In the genomic region with DNA sequence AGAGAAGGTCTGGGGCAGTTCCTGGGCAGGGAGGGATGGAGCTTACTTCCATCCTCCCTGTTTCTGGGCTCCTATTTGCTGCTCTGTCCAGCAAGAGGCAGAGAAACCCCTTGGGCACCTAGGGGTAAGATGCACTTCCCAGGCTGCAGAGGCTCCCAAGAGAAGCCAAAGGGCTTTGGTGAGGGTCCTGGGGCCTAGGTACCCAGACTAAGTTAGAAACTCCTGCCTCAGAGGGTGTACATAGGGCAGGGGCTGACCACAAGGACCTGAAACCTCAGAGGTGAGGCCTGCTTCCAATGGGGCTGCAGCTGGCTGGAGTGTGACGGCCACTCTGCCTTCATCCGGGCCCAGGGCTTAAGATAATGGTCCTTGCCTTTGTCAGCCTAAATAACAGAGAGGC, we compare ENCODE assay signal across 17 cellular contexts. TPM values are rescaled to one million over a fixed set of nuclear protein-coding genes. Genes with fewer than 3 reads are reported as not detected.
A peak's percentile ranks its signal among the peaks of the same experiment; 100 is the strongest.
DNase-seq lines count a peak whose midpoint lies in the region; ATAC-seq and TF ChIP-seq lines count a peak whose summit lies in the region.
"Had no signal": no experiment of that assay in that cellular context is flagged by ENCODE, and none has a peak within 500 bp of the region (broad histone marks: within the 10 kb centered on the region; RNA-seq: fewer than 3 reads in every experiment).

No MANE protein-coding gene starts in this region.

- peak overlapping the region; percentile 88; the same call in 1 of the 2 replicates for H3K27ac ChIP-seq in Panc1 (ENCODE audit: low read length)
- no peak overlapping the region for H3K27ac ChIP-seq in tibial artery
- H3K27ac ChIP-seq in upper lobe of left lung, result no peak overlapping the region
- H3K27ac ChIP-seq: ascending aorta, coronary artery had no signal

- intact Hi-C loops in Panc1 (cut with micrococcal nuclease; ENCODE audit: unreplicated experiment) (loop anchor here (10.0 kb wide), 1 partner anchor 133 kb away; a partner anchor contains a TSS), tibial artery (cut with DNase I; ENCODE audit: low total_unique reads) (no loop called here)

- CTCF ChIA-PET in Panc1 (lab: Charles Lee), result interaction anchor here (0.6 kb wide), 2 partner anchors 54 to 147 kb away, joined by 4 to 6 read pairs; no protein-coding TSS in a partner anchor

- no TSS peak for BruUV-seq in Panc1 (replicated peaks; lab: Mats Ljungman, UMichigan)

- no peak overlapping the region for H3K4me3 ChIP-seq in Panc1 (ENCODE audit: low read depth in 2 of 2, low read length in 2 of 2)
- no peak overlapping the region for H3K4me3 ChIP-seq in tibial artery
- H3K4me3 ChIP-seq in upper lobe of left lung, result no peak overlapping the region

- no peaks in the 10 kb centered on the region for H3K27me3 ChIP-seq in Panc1 (ENCODE audit: control insufficient read depth, insufficient read depth, low read length)
- peaks cover 0 to 9% of the 10 kb centered on the region in 2 donors for H3K27me3 ChIP-seq in tibial artery
- H3K27me3 ChIP-seq in upper lobe of left lung, result no peaks in the 10 kb centered on the region
- H3K27me3 ChIP-seq: ascending aorta had no signal

- no peak for DNase-seq in activated T-cell treated with anti-CD3 and anti-CD28 coated beads, Interleukin-2, amount 50 U/mL, for 4 hours
- DNase-seq in activated T-cell treated with anti-CD3 and anti-CD28 coated beads, Interleukin-2, amount 50 U/mL, for 1 hour, result no peak
- DNase-seq in Panc1 (ENCODE audit: low read depth, low spot score) (no peak), osteocyte (ENCODE audit: extremely low spot score, unreplicated experiment) (no peak), tibial artery (no peak), upper lobe of left lung (no peak)
- DNase-seq in effector memory CD8-positive, alpha-beta T cell, result no peak
- DNase-seq: ACHN, H7, NCI-H2107, NCI-H69, occipital lobe, PC-3 had no signal

- H3K36me3 ChIP-seq in Panc1 (ENCODE audit: control insufficient read depth, insufficient read depth, low read length), result peaks cover 6% of the 10 kb centered on the region; the same call in 1 of the 2 replicates
- H3K36me3 ChIP-seq in tibial artery, result peaks cover 0 to 7% (median 0%) of the 10 kb centered on the region in 3 donors
- peaks cover 2 to 24% (median 4%) of the 10 kb centered on the region in 4 donors for H3K36me3 ChIP-seq in upper lobe of left lung
- H3K36me3 ChIP-seq: ascending aorta had no signal

- peak in 1 of 4 donors; percentile 11 for TF ChIP-seq POLR2A in upper lobe of left lung (IDR thresholded peaks at IDR 0.05)

- ATAC-seq in activated T-cell treated with anti-CD3 and anti-CD28 coated beads, Interleukin-2, amount 50 U/mL, for 4 hours, result no peak
- ATAC-seq in Panc1 (no peak), HG03442 (IDR thresholded peaks at IDR 0.05; ENCODE audit: unreplicated experiment) (no peak), upper lobe of left lung (ENCODE audit: low FRiP score in 2 of 2) (no peak)
- ATAC-seq in effector memory CD8-positive, alpha-beta T cell (replicated peaks), result no peak
- ATAC-seq: PC-3, SK-N-SH treated with all-trans-retinoic acid at 6 μM for 48 hours had no signal

- no peaks in the 10 kb centered on the region for H3K9me3 Mint-ChIP-seq in activated T-cell treated with anti-CD3 and anti-CD28 coated beads, Interleukin-2, amount 50 U/mL, for 4 hours
- no peaks in the 10 kb centered on the region for H3K9me3 Mint-ChIP-seq in effector memory CD8-positive, alpha-beta T cell
- no peaks in the 10 kb centered on the region for H3K9me3 Mint-ChIP-seq in osteocyte (ENCODE audit: unreplicated experiment)

- H3K27ac Mint-ChIP-seq in effector memory CD8-positive, alpha-beta T cell, result no peak overlapping the region
- no peak overlapping the region for H3K27ac Mint-ChIP-seq in osteocyte (ENCODE audit: unreplicated experiment)

- H3K36me3 Mint-ChIP-seq in activated T-cell treated with anti-CD3 and anti-CD28 coated beads, Interleukin-2, amount 50 U/mL, for 4 hours (ENCODE audit: insufficient read depth), result peaks cover 7% of the 10 kb centered on the region
- peaks cover 18% of the 10 kb centered on the region for H3K36me3 Mint-ChIP-seq in effector memory CD8-positive, alpha-beta T cell (ENCODE audit: insufficient read depth)
- H3K36me3 Mint-ChIP-seq in osteocyte (ENCODE audit: unreplicated experiment), result peaks cover 2% of the 10 kb centered on the region

- WGBS in upper lobe of left lung, 2 donors, result 80 to 81% methylated on average over 2 of the region's 2 CpGs

- POLR2A ChIA-PET in Panc1 (lab: Charles Lee), result no interaction called here

- TF ChIP-seq EP300 in upper lobe of left lung (IDR thresholded peaks at IDR 0.05), result no peak

- peaks cover 39% of the 10 kb centered on the region for H3K4me1 ChIP-seq in Panc1 (ENCODE audit: control insufficient read depth, insufficient read depth, low read length)
- peaks cover 0 to 27% (median 15%) of the 10 kb centered on the region in 4 donors for H3K4me1 ChIP-seq in tibial artery
- H3K4me1 ChIP-seq in upper lobe of left lung, result peaks cover 23 to 54% (median 42%) of the 10 kb centered on the region in 4 donors

- H3K4me1 Mint-ChIP-seq in activated T-cell treated with anti-CD3 and anti-CD28 coated beads, Interleukin-2, amount 50 U/mL, for 4 hours (ENCODE audit: low read depth), result peaks cover 21% of the 10 kb centered on the region
- peaks cover 17 to 18% of the 10 kb centered on the region in 2 donors for H3K4me1 Mint-ChIP-seq in effector memory CD8-positive, alpha-beta T cell (ENCODE audit: low read depth in 2 of 2)
- H3K4me1 Mint-ChIP-seq in osteocyte (ENCODE audit: unreplicated experiment), result peaks cover 28% of the 10 kb centered on the region

- H3K9me3 ChIP-seq in Panc1 (ENCODE audit: control insufficient read depth, insufficient read depth, low read depth, low read length), result no peaks in the 10 kb centered on the region
- H3K9me3 ChIP-seq in tibial artery, result no peaks in the 10 kb centered on the region
- no peaks in the 10 kb centered on the region for H3K9me3 ChIP-seq in upper lobe of left lung
- H3K9me3 ChIP-seq: ascending aorta had no signal

- H3K4me3 Mint-ChIP-seq in activated T-cell treated with anti-CD3 and anti-CD28 coated beads, Interleukin-2, amount 50 U/mL, for 4 hours, result peak overlapping the region; percentile 89
- H3K4me3 Mint-ChIP-seq in effector memory CD8-positive, alpha-beta T cell, result peak overlapping the region; percentile 79 to 84
- peak overlapping the region; percentile 83 for H3K4me3 Mint-ChIP-seq in osteocyte (ENCODE audit: unreplicated experiment)

- no peak for TF ChIP-seq CTCF in Panc1 (IDR thresholded peaks at IDR 0.05)
- TF ChIP-seq CTCF in osteocyte (IDR thresholded peaks at IDR 0.05), result no peak
- TF ChIP-seq CTCF in tibial artery (IDR thresholded peaks at IDR 0.05), result no peak
- TF ChIP-seq CTCF in upper lobe of left lung (IDR thresholded peaks at IDR 0.05), result no peak

- in situ Hi-C loops in Panc1 (cut with HindIII; ENCODE audit: low pct_unique_long_range_greater_than_20kb, low sequenced_read_pairs), result no loop called here

- no peaks in the 10 kb centered on the region for H3K27me3 Mint-ChIP-seq in activated T-cell treated with anti-CD3 and anti-CD28 coated beads, Interleukin-2, amount 50 U/mL, for 4 hours (ENCODE audit: low read depth)
- H3K27me3 Mint-ChIP-seq in effector memory CD8-positive, alpha-beta T cell, result no peaks in the 10 kb centered on the region
- H3K27me3 Mint-ChIP-seq in osteocyte (ENCODE audit: unreplicated experiment), result no peaks in the 10 kb centered on the region

RNA-seq across cellular contexts. Expression of a gene that starts 1.6 kb away (rescaled TPM):
- total RNA-seq in activated T-cell treated with anti-CD3 and anti-CD28 coated beads, Interleukin-2, amount 50 U/mL, for 4 hours, result 10 to 100 TPM; 13.2 to 14.4 (median 13.7) TPM
- 48.7 TPM for total RNA-seq in Panc1 (2021; ENCODE audit: unreplicated experiment)
- polyA plus RNA-seq in Panc1 (2012; ENCODE audit: insufficient read length), result 74.7 TPM
- total RNA-seq in osteocyte, result 12.8 and 13.6 TPM in 2 replicates
- total RNA-seq in upper lobe of left lung, result 10 to 100 TPM in 5 of 6 donors, 1 to 10 TPM in 1; 7.3 to 29.5 (median 16.6) TPM

RNA-seq across cellular contexts. Expression of a gene that starts 20.4 kb away (rescaled TPM):
- 1 to 10 TPM in 1 of 3 donors, under 1 TPM in 2; 0.53 to 1.2 (median 0.55) TPM for total RNA-seq in activated T-cell treated with anti-CD3 and anti-CD28 coated beads, Interleukin-2, amount 50 U/mL, for 4 hours
- 46.6 TPM for total RNA-seq in Panc1 (2021; ENCODE audit: unreplicated experiment)
- 70.7 TPM for polyA plus RNA-seq in Panc1 (2012; ENCODE audit: insufficient read length)
- total RNA-seq in osteocyte, result 7.0 and 7.6 TPM in 2 replicates
- total RNA-seq in upper lobe of left lung, result 100 to 1,000 TPM in 4 of 6 donors, 10 to 100 TPM in 2; 40.6 to 234 (median 123) TPM

RNA-seq across cellular contexts. Expression of a gene that starts 23.3 kb away (rescaled TPM):
- 100 to 1,000 TPM in 1 of 3 donors, 10 to 100 TPM in 2; 91.0 to 103 (median 91.4) TPM for total RNA-seq in activated T-cell treated with anti-CD3 and anti-CD28 coated beads, Interleukin-2, amount 50 U/mL, for 4 hours
- total RNA-seq in Panc1 (2021; ENCODE audit: unreplicated experiment) (63.4 TPM), osteocyte (45.6 and 48.2 TPM in 2 replicates), upper lobe of left lung (100 to 1,000 TPM in 2 of 6 donors, 10 to 100 TPM in 4; 46.4 to 113 (median 76.6) TPM)
- polyA plus RNA-seq in Panc1 (2012; ENCODE audit: insufficient read length), result 82.5 TPM

RNA-seq across cellular contexts. Expression of a gene that starts 46.1 kb away (rescaled TPM):
- 100 to 1,000 TPM; 161 to 182 (median 167) TPM for total RNA-seq in activated T-cell treated with anti-CD3 and anti-CD28 coated beads, Interleukin-2, amount 50 U/mL, for 4 hours
- total RNA-seq in Panc1 (2021; ENCODE audit: unreplicated experiment) (448 TPM), osteocyte (89.7 and 95.9 TPM in 2 replicates), upper lobe of left lung (100 to 1,000 TPM in 1 of 6 donors, 10 to 100 TPM in 5; 44.0 to 118 (median 70.1) TPM)
- polyA plus RNA-seq in Panc1 (2012; ENCODE audit: insufficient read length), result 639 TPM
